1 cellular context compared by ENCODE assay signal in genomic region chr1:27615346-27616004, GRCh38.
TF ChIP-seq lines count a peak whose summit lies in the region.

No MANE protein-coding gene starts in this region.

TF ChIP-seq in GM23338, 12 proteins besides CTCF, POLR2A, EP300 and RAD21:
- no peak for TF ChIP-seq REST (IDR thresholded peaks at IDR 0.05; ENCODE audit: unreplicated experiment)
- TF ChIP-seq ZNF331 (CRISPR knock-in tag; IDR thresholded peaks at IDR 0.05; ENCODE audit: low read depth), result no peak
- TF ChIP-seq JUNB (IDR thresholded peaks at IDR 0.05; ENCODE audit: unreplicated experiment), result no peak
- TF ChIP-seq ZNF462 (CRISPR knock-in tag; IDR thresholded peaks at IDR 0.05), result no peak
- TF ChIP-seq POLR2AphosphoS5 (IDR thresholded peaks at IDR 0.05; ENCODE audit: low read depth), result no peak
- TF ChIP-seq CREB1 (CRISPR knock-in tag; IDR thresholded peaks at IDR 0.05; ENCODE audit: low read depth), result no peak
- no peak for TF ChIP-seq ZNF114 (CRISPR knock-in tag; IDR thresholded peaks at IDR 0.05)
- TF ChIP-seq EZH2 (IDR thresholded peaks at IDR 0.05; ENCODE audit: low read depth, unreplicated experiment), result no peak
- TF ChIP-seq NANOG (IDR thresholded peaks at IDR 0.05; ENCODE audit: borderline replicate concordance), result no peak
- no peak for TF ChIP-seq EZH2phosphoT487 (IDR thresholded peaks at IDR 0.05; ENCODE audit: unreplicated experiment)
- no peak for TF ChIP-seq STAT1 (IDR thresholded peaks at IDR 0.05; ENCODE audit: unreplicated experiment)
- TF ChIP-seq ETS1 (IDR thresholded peaks at IDR 0.05), result no peak
TF ChIP-seq in GM23338: peak in this region for 0.
